Comparison of ENCODE assay signal across 19 cellular contexts in genomic region chr2:210027608-210028007, GRCh38.
"Had no signal": no experiment of that assay in that cellular context is flagged by ENCODE, and none has a peak within 500 bp of the region (broad histone marks: within the 10 kb centered on the region; RNA-seq: fewer than 3 reads in every experiment).

No MANE protein-coding gene starts in this region.

- H3K4me3 ChIP-seq: coronary artery, dorsolateral prefrontal cortex, esophagus muscularis mucosa, heart right ventricle, left lung, lower lobe of right lung, mucosa of descending colon had no signal

- H3K27ac Mint-ChIP-seq: mesothelial cell of epicardium had no signal

- H3K4me1 ChIP-seq: foreskin keratinocyte, left lung, lower lobe of right lung had no signal

- H3K9me3 Mint-ChIP-seq: naive B cell had no signal

- H3K4me1 Mint-ChIP-seq: mesothelial cell of epicardium, naive B cell had no signal

- H3K4me3 Mint-ChIP-seq: mesothelial cell of epicardium, naive B cell had no signal

- H3K27ac ChIP-seq: coronary artery, dorsolateral prefrontal cortex, esophagus muscularis mucosa, foreskin keratinocyte, heart right ventricle, left lung, lower lobe of right lung had no signal

- H3K27me3 Mint-ChIP-seq: naive B cell had no signal

- ATAC-seq: foreskin keratinocyte, heart right ventricle, left cardiac atrium, left lung, left ventricle myocardium superior, lower lobe of right lung, mucosa of descending colon had no signal

- DNase-seq: dermis blood vessel endothelial cell; dorsolateral prefrontal cortex; effector CD4-positive, alpha-beta T cell; effector memory CD4-positive, alpha-beta T cell; foreskin keratinocyte; glutamatergic neuron; head of caudate nucleus; heart right ventricle; hippocampal formation; left cardiac atrium; left lung; left ventricle myocardium superior; lower lobe of right lung; mesenchymal stem cell; mucosa of descending colon; naive B cell had no signal

- H3K27me3 ChIP-seq: dorsolateral prefrontal cortex, esophagus muscularis mucosa, foreskin keratinocyte, heart right ventricle, left lung had no signal

- H3K9me3 ChIP-seq: esophagus muscularis mucosa, heart right ventricle, left lung, lower lobe of right lung, mucosa of descending colon had no signal
